In the genomic region with DNA sequence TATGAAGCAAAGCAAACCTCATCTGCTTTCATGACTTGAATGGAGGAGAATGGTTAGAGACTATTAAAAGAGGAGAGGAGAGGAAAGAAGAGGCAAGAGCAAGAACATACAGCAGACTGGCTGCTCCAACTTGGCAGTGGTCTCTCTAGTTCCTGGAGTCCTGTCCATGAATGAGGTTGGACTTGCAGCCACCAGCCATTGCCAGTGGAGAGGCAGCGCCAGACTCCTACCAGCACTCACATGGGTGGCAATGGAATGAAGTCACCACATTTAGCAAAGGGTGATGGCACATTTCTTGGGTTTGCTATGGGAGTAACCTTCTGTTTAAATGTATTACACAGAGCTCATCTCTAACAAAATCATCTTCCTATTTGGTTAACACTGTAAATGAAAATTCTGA, we compare ENCODE assay signal across 5 cellular contexts.
"Had no signal": no experiment of that assay in that cellular context is flagged by ENCODE, and none has a peak within 500 bp of the region (broad histone marks: within the 10 kb centered on the region; RNA-seq: fewer than 3 reads in every experiment).

No MANE protein-coding gene starts in this region.

- ATAC-seq: HepG2, K562 had no signal

- H3K27ac ChIP-seq: HL-60 had no signal

- DNase-seq: KBM-7, KG1 had no signal

- H3K4me3 ChIP-seq: K562 had no signal
